9 cellular contexts compared by ENCODE assay signal in the genomic region with DNA sequence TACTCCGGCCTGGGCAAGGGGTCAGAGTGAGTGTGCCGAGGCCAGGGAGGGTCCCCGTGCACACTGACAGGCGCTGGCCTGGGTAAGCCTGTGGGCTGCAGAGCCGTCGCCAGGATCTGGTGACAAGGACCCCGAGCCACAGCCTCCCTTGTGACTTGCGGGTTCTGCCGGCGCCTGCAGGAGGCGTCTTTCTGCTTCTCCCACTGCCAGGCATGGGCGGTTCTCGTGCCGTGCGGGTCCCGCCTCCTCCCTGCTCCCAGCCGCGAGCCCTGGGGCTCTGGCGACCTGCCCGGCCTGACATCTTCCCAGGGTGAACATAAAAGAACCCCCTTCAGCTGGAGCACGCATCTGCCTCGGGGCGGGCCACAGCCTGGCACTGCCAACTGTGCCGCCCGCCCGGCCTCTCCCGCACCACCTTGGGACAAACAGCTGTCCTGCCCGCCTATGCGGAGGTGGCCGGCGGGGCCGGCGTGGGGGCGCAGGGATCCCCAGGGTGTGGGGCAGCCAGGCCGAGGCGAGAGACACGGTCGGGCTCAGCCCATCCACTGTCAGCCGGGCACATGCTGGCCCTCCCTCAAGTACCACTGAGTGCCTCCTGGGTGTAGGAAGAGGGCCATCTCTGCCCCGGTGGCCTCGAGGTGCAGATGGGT. TPM values are rescaled to one million over a fixed set of nuclear protein-coding genes. Genes with fewer than 3 reads are reported as not detected.
A peak's percentile ranks its signal among the peaks of the same experiment; 100 is the strongest.
DNase-seq lines count a peak whose midpoint lies in the region; ATAC-seq and TF ChIP-seq lines count a peak whose summit lies in the region.
"Had no signal": no experiment of that assay in that cellular context is flagged by ENCODE, and none has a peak within 500 bp of the region (broad histone marks: within the 10 kb centered on the region; RNA-seq: fewer than 3 reads in every experiment).

No MANE protein-coding gene starts in this region.

- H3K4me1 ChIP-seq in Caco-2 (peaks cover 19% of the 10 kb centered on the region), KMS-11 (ENCODE audit: low read depth, poor library complexity, severe bottlenecking) (peaks cover 10% of the 10 kb centered on the region), OCI-LY1 (ENCODE audit: insufficient read depth, low read length, severe bottlenecking) (no peaks in the 10 kb centered on the region), neural progenitor cell (no peaks in the 10 kb centered on the region), ascending aorta (peaks cover 2 to 5% of the 10 kb centered on the region in 2 donors)

- H2AFZ ChIP-seq in KMS-11 (ENCODE audit: low read depth) (no peak overlapping the region), OCI-LY1 (ENCODE audit: low read length) (no peak overlapping the region), neural progenitor cell (replicated peaks) (no peak overlapping the region)

- H3K27me3 Mint-ChIP-seq in Caco-2 (ENCODE audit: insufficient read depth, unreplicated experiment) (peaks cover 5% of the 10 kb centered on the region), neural progenitor cell (ENCODE audit: insufficient read depth, low read depth) (peaks cover 29% of the 10 kb centered on the region)
- H3K27me3 Mint-ChIP-seq in activated T-helper 1 cell treated with anti-CD3 and anti-CD28 coated beads, Interleukin-12 subunit alpha, Interleukin-12 subunit beta, Interleukin-2, Interleukin-4 antibody, amounts not matched to agents 30 ng/mL and 10 ng/mL and 1 ng/mL, durations not matched to agents 14 hours and 24 hours and 36 hours (ENCODE audit: insufficient read depth), result peaks cover 15% of the 10 kb centered on the region

- no peaks in the 10 kb centered on the region for H3K4me1 Mint-ChIP-seq in Caco-2 (ENCODE audit: low read depth, unreplicated experiment)
- no peaks in the 10 kb centered on the region for H3K4me1 Mint-ChIP-seq in activated T-helper 1 cell treated with anti-CD3 and anti-CD28 coated beads, Interleukin-12 subunit alpha, Interleukin-12 subunit beta, Interleukin-2, Interleukin-4 antibody, amounts not matched to agents 30 ng/mL and 10 ng/mL and 1 ng/mL, durations not matched to agents 14 hours and 24 hours and 36 hours (ENCODE audit: low read depth)
- peaks cover 10% of the 10 kb centered on the region for H3K4me1 Mint-ChIP-seq in neural progenitor cell

- H3K27ac Mint-ChIP-seq in Caco-2 (ENCODE audit: unreplicated experiment), result no peak overlapping the region
- H3K27ac Mint-ChIP-seq in activated T-helper 1 cell treated with anti-CD3 and anti-CD28 coated beads, Interleukin-12 subunit alpha, Interleukin-12 subunit beta, Interleukin-2, Interleukin-4 antibody, amounts not matched to agents 30 ng/mL and 10 ng/mL and 1 ng/mL, durations not matched to agents 14 hours and 24 hours and 36 hours, result no peak overlapping the region
- H3K27ac Mint-ChIP-seq in neural progenitor cell, result no peak overlapping the region

- intact Hi-C loops in Caco-2 (cut with micrococcal nuclease; ENCODE audit: unreplicated experiment) (no loop called here), ascending aorta (cut with DNase I) (no loop called here)
- intact Hi-C loops in activated T-helper 1 cell treated with anti-CD3 and anti-CD28 coated beads, Interleukin-12 subunit alpha, Interleukin-12 subunit beta, Interleukin-2, Interleukin-4 antibody, amounts not matched to agents 30 ng/mL and 10 ng/mL and 1 ng/mL, durations not matched to agents 14 hours and 24 hours and 36 hours (cut with micrococcal nuclease), result loop anchor here (5.0 kb wide), 2 partner anchors 44 to 144 kb away; a partner anchor contains a TSS

- H3K4me3 ChIP-seq in Caco-2 (ENCODE audit: low read depth, low read length), result no peak overlapping the region
- no peak overlapping the region for H3K4me3 ChIP-seq in KMS-11 (IDR thresholded peaks at IDR 0.05; ENCODE audit: insufficient read depth, low read depth, low read length)
- no peak overlapping the region for H3K4me3 ChIP-seq in OCI-LY1 (ENCODE audit: low read depth, low read length, poor library complexity, severe bottlenecking)
- H3K4me3 ChIP-seq in neural progenitor cell, result no peak overlapping the region
- no peak overlapping the region for H3K4me3 ChIP-seq in ascending aorta

- CTCF ChIA-PET in Caco-2 (lab: Charles Lee), result no interaction called here

- no peak overlapping the region for H3K4me3 Mint-ChIP-seq in Caco-2 (ENCODE audit: unreplicated experiment)
- no peak overlapping the region for H3K4me3 Mint-ChIP-seq in activated T-helper 1 cell treated with anti-CD3 and anti-CD28 coated beads, Interleukin-12 subunit alpha, Interleukin-12 subunit beta, Interleukin-2, Interleukin-4 antibody, amounts not matched to agents 30 ng/mL and 10 ng/mL and 1 ng/mL, durations not matched to agents 14 hours and 24 hours and 36 hours
- H3K4me3 Mint-ChIP-seq in neural progenitor cell, result peak overlapping the region; percentile 13

- H3K36me3 ChIP-seq in Caco-2 (ENCODE audit: control insufficient read depth, insufficient read depth, low read length), result no peaks in the 10 kb centered on the region
- H3K36me3 ChIP-seq in KMS-11 (ENCODE audit: insufficient read depth), result no peaks in the 10 kb centered on the region
- H3K36me3 ChIP-seq in OCI-LY1 (ENCODE audit: insufficient read depth, low read length), result peaks cover 4% of the 10 kb centered on the region
- no peaks in the 10 kb centered on the region for H3K36me3 ChIP-seq in neural progenitor cell
- peaks cover 3 to 4% of the 10 kb centered on the region in 2 donors for H3K36me3 ChIP-seq in ascending aorta

- no peak overlapping the region for H3K27ac ChIP-seq in KMS-11
- H3K27ac ChIP-seq in OCI-LY1 (ENCODE audit: low read depth, low read length, poor library complexity, severe bottlenecking), result no peak overlapping the region
- no peak overlapping the region for H3K27ac ChIP-seq in neural progenitor cell
- H3K27ac ChIP-seq in ascending aorta, result no peak overlapping the region

- 0 out of 2 replicates have a peak, but pooled peaks cover 2% of the 10 kb centered on the region for H3K27me3 ChIP-seq in Caco-2 (replicated peaks; ENCODE audit: control insufficient read depth, insufficient read depth, low read length)
- peaks cover 41% of the 10 kb centered on the region for H3K27me3 ChIP-seq in KMS-11 (ENCODE audit: insufficient read depth, low read depth)
- peaks cover 4% of the 10 kb centered on the region; the same call in 1 of the 2 replicates for H3K27me3 ChIP-seq in OCI-LY1 (ENCODE audit: insufficient read depth, low read length)
- peaks cover 57% of the 10 kb centered on the region for H3K27me3 ChIP-seq in neural progenitor cell
- H3K27me3 ChIP-seq in ascending aorta, result peaks cover 32% of the 10 kb centered on the region

- peak in 1 of 2 experiments; percentile 3 for TF ChIP-seq CTCF in Caco-2 (IDR thresholded peaks at IDR 0.05; ENCODE audit: insufficient read depth in 1 of 2, low read depth in 1 of 2, low read length in 1 of 2, severe bottlenecking in 1 of 2, unreplicated experiment in 1 of 2)
- TF ChIP-seq CTCF in KMS-11 (conservative IDR thresholded peaks at IDR 0.05; ENCODE audit: low read depth, low read length), result peak; percentile 22; the same call in 1 of the 2 replicates
- TF ChIP-seq CTCF in OCI-LY1 (IDR thresholded peaks at IDR 0.05; ENCODE audit: low read length), result peak; percentile 50
- TF ChIP-seq CTCF in neural progenitor cell (IDR thresholded peaks at IDR 0.05), result peak; percentile 69
- peak in 1 of 3 experiments; percentile 4 for TF ChIP-seq CTCF in ascending aorta (IDR thresholded peaks at IDR 0.05)

- DNase-seq in Caco-2 (peak; percentile 38 to 62), fibroblast of gingiva (ENCODE audit: low read depth) (peak; percentile 76), neural progenitor cell (ENCODE audit: low spot score) (peak; percentile 89), ascending aorta (ENCODE audit: low spot score in 2 of 2) (no peak)
- peak; percentile 38 for DNase-seq in activated T-helper 1 cell treated with anti-CD3 and anti-CD28 coated beads, Interleukin-12 subunit alpha, Interleukin-12 subunit beta, Interleukin-2, Interleukin-4 antibody, amounts not matched to agents 30 ng/mL and 10 ng/mL and 1 ng/mL, durations not matched to agents 14 hours and 24 hours and 36 hours (ENCODE audit: low spot score)

- no peak overlapping the region for H3K9ac ChIP-seq in KMS-11
- H3K9ac ChIP-seq in OCI-LY1 (ENCODE audit: low read length), result no peak overlapping the region
- no peak overlapping the region for H3K9ac ChIP-seq in neural progenitor cell

- no peaks in the 10 kb centered on the region for H4K20me1 ChIP-seq in KMS-11 (ENCODE audit: insufficient read depth)
- no peaks in the 10 kb centered on the region for H4K20me1 ChIP-seq in OCI-LY1 (ENCODE audit: insufficient read depth, low read length)
- peaks cover 83% of the 10 kb centered on the region for H4K20me1 ChIP-seq in neural progenitor cell (ENCODE audit: low read depth)

- no TSS peak for BruUV-seq in Caco-2 (replicated peaks; lab: Mats Ljungman, UMichigan)

- no peaks in the 10 kb centered on the region for H3K79me2 ChIP-seq in KMS-11 (ENCODE audit: insufficient read depth, low read depth)
- no peaks in the 10 kb centered on the region for H3K79me2 ChIP-seq in OCI-LY1 (ENCODE audit: insufficient read depth, low read length)
- H3K79me2 ChIP-seq in neural progenitor cell (ENCODE audit: low read depth), result no peaks in the 10 kb centered on the region

- no peak for ATAC-seq in GM21526 (IDR thresholded peaks at IDR 0.05; ENCODE audit: low FRiP score, unreplicated experiment)

- POLR2A ChIA-PET in Caco-2 (lab: Charles Lee), result no interaction called here

- H3K4me2 ChIP-seq in KMS-11 (peak overlapping the region; percentile 42; the same call in 1 of the 2 replicates), OCI-LY1 (ENCODE audit: low read length) (no peak overlapping the region), neural progenitor cell (no peak overlapping the region)

- H3K9me3 Mint-ChIP-seq in Caco-2 (ENCODE audit: unreplicated experiment), result no peaks in the 10 kb centered on the region
- no peaks in the 10 kb centered on the region for H3K9me3 Mint-ChIP-seq in activated T-helper 1 cell treated with anti-CD3 and anti-CD28 coated beads, Interleukin-12 subunit alpha, Interleukin-12 subunit beta, Interleukin-2, Interleukin-4 antibody, amounts not matched to agents 30 ng/mL and 10 ng/mL and 1 ng/mL, durations not matched to agents 14 hours and 24 hours and 36 hours
- H3K9me3 Mint-ChIP-seq in neural progenitor cell, result peaks cover 3% of the 10 kb centered on the region
- H3K9me3 Mint-ChIP-seq: IgD-negative memory B cell had no signal

- H3K9me3 ChIP-seq in Caco-2 (no peaks in the 10 kb centered on the region), OCI-LY1 (ENCODE audit: low read length) (no peaks in the 10 kb centered on the region), neural progenitor cell (ENCODE audit: low read depth) (no peaks in the 10 kb centered on the region), ascending aorta (no peaks in the 10 kb centered on the region)

- H3K9me2 ChIP-seq in OCI-LY1 (ENCODE audit: low read depth, low read length), result no peaks in the 10 kb centered on the region

- peaks cover 36% of the 10 kb centered on the region for H3K36me3 Mint-ChIP-seq in Caco-2 (ENCODE audit: insufficient read depth, unreplicated experiment)
- peaks cover 2% of the 10 kb centered on the region for H3K36me3 Mint-ChIP-seq in activated T-helper 1 cell treated with anti-CD3 and anti-CD28 coated beads, Interleukin-12 subunit alpha, Interleukin-12 subunit beta, Interleukin-2, Interleukin-4 antibody, amounts not matched to agents 30 ng/mL and 10 ng/mL and 1 ng/mL, durations not matched to agents 14 hours and 24 hours and 36 hours (ENCODE audit: low read depth)
- H3K36me3 Mint-ChIP-seq in neural progenitor cell, result no peaks in the 10 kb centered on the region

- H3F3A ChIP-seq in OCI-LY1 (ENCODE audit: insufficient read depth, low read length) (no peaks in the 10 kb centered on the region), neural progenitor cell (ENCODE audit: low read depth) (peaks cover 33% of the 10 kb centered on the region)

RNA-seq across cellular contexts. Expression of a gene that starts 1.5 kb away (rescaled TPM):
- total RNA-seq in Caco-2 (2022), result 2.7 and 3.9 TPM in 2 replicates
- 1.1 and 1.2 TPM in 2 replicates for total RNA-seq in activated T-helper 1 cell treated with anti-CD3 and anti-CD28 coated beads, Interleukin-12 subunit alpha, Interleukin-12 subunit beta, Interleukin-2, Interleukin-4 antibody, amounts not matched to agents 30 ng/mL and 10 ng/mL and 1 ng/mL, durations not matched to agents 14 hours and 24 hours and 36 hours
- total RNA-seq in neural progenitor cell (ENCODE audit: low replicate concordance), result 0.06 TPM in 1 of 2 replicates, not detected in the other
- not detected for total RNA-seq in ascending aorta

RNA-seq across cellular contexts. Expression of a gene that starts 15.8 kb away (rescaled TPM):
- 618 and 656 TPM in 2 replicates for total RNA-seq in Caco-2 (2022)
- total RNA-seq in activated T-helper 1 cell treated with anti-CD3 and anti-CD28 coated beads, Interleukin-12 subunit alpha, Interleukin-12 subunit beta, Interleukin-2, Interleukin-4 antibody, amounts not matched to agents 30 ng/mL and 10 ng/mL and 1 ng/mL, durations not matched to agents 14 hours and 24 hours and 36 hours, result 307 and 308 TPM in 2 replicates
- total RNA-seq in neural progenitor cell (ENCODE audit: low replicate concordance), result 330 and 913 TPM in 2 replicates
- 647 TPM for total RNA-seq in ascending aorta

RNA-seq across cellular contexts. Expression of a gene that starts 44.4 kb away (rescaled TPM):
- 0.35 TPM in 1 of 2 replicates, not detected in the other for total RNA-seq in Caco-2 (2022)
- total RNA-seq in activated T-helper 1 cell treated with anti-CD3 and anti-CD28 coated beads, Interleukin-12 subunit alpha, Interleukin-12 subunit beta, Interleukin-2, Interleukin-4 antibody, amounts not matched to agents 30 ng/mL and 10 ng/mL and 1 ng/mL, durations not matched to agents 14 hours and 24 hours and 36 hours, result 52.7 and 55.6 TPM in 2 replicates
- total RNA-seq in neural progenitor cell (ENCODE audit: low replicate concordance), result not detected in 2 replicates
- not detected for total RNA-seq in ascending aorta

RNA-seq across cellular contexts. Expression of a gene that starts 45.1 kb away (rescaled TPM):
- 93.3 and 95.8 TPM in 2 replicates for total RNA-seq in Caco-2 (2022)
- total RNA-seq in activated T-helper 1 cell treated with anti-CD3 and anti-CD28 coated beads, Interleukin-12 subunit alpha, Interleukin-12 subunit beta, Interleukin-2, Interleukin-4 antibody, amounts not matched to agents 30 ng/mL and 10 ng/mL and 1 ng/mL, durations not matched to agents 14 hours and 24 hours and 36 hours, result 103 and 104 TPM in 2 replicates
- 14.1 and 68.6 TPM in 2 replicates for total RNA-seq in neural progenitor cell (ENCODE audit: low replicate concordance)
- 26.8 TPM for total RNA-seq in ascending aorta

RNA-seq across cellular contexts. Expression of a gene that starts 51.5 kb away (rescaled TPM):
- total RNA-seq in Caco-2 (2022), result 0.68 TPM in 1 of 2 replicates, not detected in the other
- not detected in 2 replicates for total RNA-seq in activated T-helper 1 cell treated with anti-CD3 and anti-CD28 coated beads, Interleukin-12 subunit alpha, Interleukin-12 subunit beta, Interleukin-2, Interleukin-4 antibody, amounts not matched to agents 30 ng/mL and 10 ng/mL and 1 ng/mL, durations not matched to agents 14 hours and 24 hours and 36 hours
- 0.37 TPM in 1 of 2 replicates, not detected in the other for total RNA-seq in neural progenitor cell (ENCODE audit: low replicate concordance)
- not detected for total RNA-seq in ascending aorta

Comparison
In these comparisons a context has a peak if more than half of its experiments do, and no peak if none do; other contexts are left out.
1. DNase-seq: peak in Caco-2 (2 of 2), activated T-helper 1 cell treated with anti-CD3 and anti-CD28 coated beads, Interleukin-12 subunit alpha, Interleukin-12 subunit beta, Interleukin-2, Interleukin-4 antibody, amounts not matched to agents 30 ng/mL and 10 ng/mL and 1 ng/mL, durations not matched to agents 14 hours and 24 hours and 36 hours (single experiment), fibroblast of gingiva (single experiment) and neural progenitor cell (single experiment); none in ascending aorta (0 of 2).
2. RNA of a gene that starts 44.4 kb away (total RNA-seq): 52.7 to 55.6 TPM in activated T-helper 1 cell treated with anti-CD3 and anti-CD28 coated beads, Interleukin-12 subunit alpha, Interleukin-12 subunit beta, Interleukin-2, Interleukin-4 antibody, amounts not matched to agents 30 ng/mL and 10 ng/mL and 1 ng/mL, durations not matched to agents 14 hours and 24 hours and 36 hours; 0.35 TPM in Caco-2, not detected in neural progenitor cell and not detected in ascending aorta (single experiment); every median in the first group is over 10 times any median in the second.